ENCODE assay signal across 15 cellular contexts in the genomic region with DNA sequence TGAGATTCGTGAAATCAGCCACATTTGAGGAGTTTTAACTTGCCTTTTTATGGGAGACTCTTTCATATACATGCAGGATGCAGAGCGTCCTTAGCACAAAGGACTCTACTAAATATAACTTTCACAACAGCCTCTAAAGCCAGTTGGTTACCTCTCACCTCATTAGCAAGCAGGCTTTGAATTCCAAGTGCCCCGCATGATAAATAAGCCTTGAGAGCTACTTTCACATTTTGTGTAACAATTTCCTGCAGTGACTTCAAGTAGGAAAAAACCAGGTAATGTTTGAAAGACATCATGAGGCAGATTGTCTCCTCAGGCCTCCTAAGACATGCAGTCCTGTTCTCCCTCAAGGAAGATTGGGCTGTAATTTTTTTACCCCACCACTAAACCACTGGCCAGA. TPM values are rescaled to one million over a fixed set of nuclear protein-coding genes. Genes with fewer than 3 reads are reported as not detected.
A peak's percentile ranks its signal among the peaks of the same experiment; 100 is the strongest.
DNase-seq lines count a peak whose midpoint lies in the region; ATAC-seq and TF ChIP-seq lines count a peak whose summit lies in the region.
"Had no signal": no experiment of that assay in that cellular context is flagged by ENCODE, and none has a peak within 500 bp of the region (broad histone marks: within the 10 kb centered on the region; RNA-seq: fewer than 3 reads in every experiment).

No MANE protein-coding gene starts in this region.

- no peak for TF ChIP-seq POLR2A in IMR-90 (IDR thresholded peaks at IDR 0.05; ENCODE audit: low read depth, low read length)

- no peak overlapping the region for H2BK15ac ChIP-seq in IMR-90 (ENCODE audit: low read depth, low read length)

- no peak overlapping the region for H3K56ac ChIP-seq in IMR-90 (ENCODE audit: extremely low read depth, insufficient read depth, low read length)

- H3K4me1 ChIP-seq in IMR-90 (ENCODE audit: control insufficient read depth, insufficient read depth, low read length) (peaks cover 2% of the 10 kb centered on the region; the same call in 1 of the 2 replicates), left lung (peaks cover 11% of the 10 kb centered on the region in 2 donors), subcutaneous abdominal adipose tissue (ENCODE audit: control insufficient read depth in 5 of 5, insufficient read depth in 5 of 5, low read length in 5 of 5) (peaks cover 8 to 24% (median 18%) of the 10 kb centered on the region in 5 donors), Karpas-422 (ENCODE audit: low read length) (no peaks in the 10 kb centered on the region)
- H3K4me1 ChIP-seq: body of pancreas had no signal

- H4K8ac ChIP-seq in IMR-90 (ENCODE audit: low read depth in 2 of 2, low read length in 2 of 2) = no peak overlapping the region

- in situ Hi-C loops in IMR-90 (cut with MboI; ENCODE audit: low sequenced_read_pairs) = loop anchor here (10.0 kb wide), 1 partner anchor 230 kb away; no protein-coding TSS in a partner anchor

- H3K27ac ChIP-seq in IMR-90 (ENCODE audit: insufficient read depth, low read length) = no peak overlapping the region
- H3K27ac ChIP-seq in left lung = peak overlapping the region; percentile 7 to 82
- peak overlapping the region; percentile 80 for H3K27ac ChIP-seq in subcutaneous abdominal adipose tissue (ENCODE audit: low read depth, low read length)
- H3K27ac ChIP-seq in Karpas-422 (ENCODE audit: low read length) = no peak overlapping the region
- H3K27ac ChIP-seq: body of pancreas, psoas muscle, skin epidermis, suprapubic skin had no signal

- H3K9me1 ChIP-seq in IMR-90 (ENCODE audit: insufficient read depth, low read length) = no peaks in the 10 kb centered on the region

- H3K27me3 ChIP-seq in IMR-90 (ENCODE audit: control insufficient read depth, insufficient read depth, low read length) (no peaks in the 10 kb centered on the region), left lung (no peaks in the 10 kb centered on the region), subcutaneous abdominal adipose tissue (ENCODE audit: control insufficient read depth in 5 of 5, insufficient read depth in 4 of 5, low read length in 5 of 5) (no peaks in the 10 kb centered on the region), Karpas-422 (ENCODE audit: low read length) (no peaks in the 10 kb centered on the region)
- H3K27me3 ChIP-seq: body of pancreas, suprapubic skin had no signal

- intact Hi-C loops in IMR-90 (cut with micrococcal nuclease) = loop anchor here (1.0 to 5.0 kb wide), 3 partner anchors 137 to 234 kb away; a partner anchor contains a TSS
- intact Hi-C loops in Right ventricle myocardium superior (cut with DNase I) = no loop called here
- intact Hi-C loops in left lung (cut with DNase I) = loop anchor here in 1 of 2 donors (10.0 kb wide), 1 partner anchor 230 kb away; no protein-coding TSS in a partner anchor

- H3K9me3 ChIP-seq in IMR-90 (ENCODE audit: control insufficient read depth, insufficient read depth, low read length) (no peaks in the 10 kb centered on the region), left lung (no peaks in the 10 kb centered on the region), subcutaneous abdominal adipose tissue (ENCODE audit: control insufficient read depth in 5 of 5, low read length in 5 of 5) (no peaks in the 10 kb centered on the region), Karpas-422 (ENCODE audit: low read length) (no peaks in the 10 kb centered on the region)
- H3K9me3 ChIP-seq: body of pancreas, psoas muscle, suprapubic skin had no signal

- peak overlapping the region; percentile 13; the same call in 1 of the 2 replicates for H4K5ac ChIP-seq in IMR-90 (ENCODE audit: low read depth, low read length)

- no peak for ATAC-seq in IMR-90 (ENCODE audit: low read depth)
- ATAC-seq in Right ventricle myocardium superior (ENCODE audit: poor library complexity) = peak; percentile 82
- peak; percentile 84 for ATAC-seq in left lung
- ATAC-seq in GM21825 (IDR thresholded peaks at IDR 0.05; ENCODE audit: unreplicated experiment) = no peak
- no peak for ATAC-seq in HG02885 (IDR thresholded peaks at IDR 0.05; ENCODE audit: poor library complexity, unreplicated experiment)
- ATAC-seq: body of pancreas had no signal

- no peak overlapping the region for H3K4ac ChIP-seq in IMR-90 (ENCODE audit: low read depth, low read length)

- H2AK9ac ChIP-seq in IMR-90 (replicated peaks; ENCODE audit: low read depth, low read length, poor library complexity) = no peak overlapping the region

- DNase-seq in IMR-90 (no peak), Right ventricle myocardium superior (no peak), left lung (no peak), AML-193 (lab: John Stamatoyannopoulos, UW) (no peak), Karpas-422 (no peak)
- DNase-seq: activated B cell treated with CpG ODN at 0.5 μM for 24 hours; effector CD4-positive, alpha-beta T cell; NCI-H2029 treated with DMSO at 0.1 percent for 48 hours had no signal

- H3K79me1 ChIP-seq in IMR-90 (ENCODE audit: low read depth in 1 of 2, low read length in 2 of 2) = no peaks in the 10 kb centered on the region

- H2BK20ac ChIP-seq in IMR-90 (ENCODE audit: low read depth, low read length) = peak overlapping the region; percentile 39; the same call in 1 of the 2 replicates

- H2AFZ ChIP-seq in IMR-90 (replicated peaks; ENCODE audit: low read length, poor library complexity) = no peak overlapping the region
- no peak overlapping the region for H2AFZ ChIP-seq in Karpas-422 (ENCODE audit: low read length)

- no peak overlapping the region for H3K9ac ChIP-seq in IMR-90 (ENCODE audit: low read depth, low read length)
- H3K9ac ChIP-seq in subcutaneous abdominal adipose tissue (ENCODE audit: low read length in 5 of 5) = peak overlapping the region in 2 of 5 donors; percentile 34 to 42
- no peak overlapping the region for H3K9ac ChIP-seq in Karpas-422 (ENCODE audit: low read length)

- H2BK120ac ChIP-seq in IMR-90 (ENCODE audit: low read depth, low read length) = no peak overlapping the region; the same call in 1 of the 2 replicates

- H3K14ac ChIP-seq in IMR-90 (replicated peaks; ENCODE audit: low read depth, low read length) = no peak overlapping the region

- no peak overlapping the region for H3K23ac ChIP-seq in IMR-90 (ENCODE audit: low read depth, low read length)

- TF ChIP-seq CTCF in IMR-90 (conservative IDR thresholded peaks at IDR 0.05; ENCODE audit: low read depth, low read length) (no peak), left lung (IDR thresholded peaks at IDR 0.05) (no peak)

- no TSS peak for BruUV-seq in IMR-90 (replicated peaks; lab: Mats Ljungman, UMichigan)

- H4K91ac ChIP-seq in IMR-90 (ENCODE audit: insufficient read depth, low read depth, low read length) = no peak overlapping the region

- no peaks in the 10 kb centered on the region for H4K20me1 ChIP-seq in IMR-90 (ENCODE audit: insufficient read depth, low read length)
- peaks cover 7% of the 10 kb centered on the region; the same call in 1 of the 2 replicates for H4K20me1 ChIP-seq in Karpas-422 (ENCODE audit: insufficient read depth, low read depth, low read length)

- H3K79me2 ChIP-seq in Karpas-422 (ENCODE audit: low read length) = no peaks in the 10 kb centered on the region

- H3K18ac ChIP-seq in IMR-90 (ENCODE audit: low read depth, low read length) = peak overlapping the region; percentile 14; the same call in 1 of the 2 replicates

- POLR2A ChIA-PET in IMR-90 (lab: Charles Lee; ENCODE audit: unreplicated experiment) = no interaction called here

- CTCF ChIA-PET in IMR-90 (lab: Yijun Ruan, JAX) = interaction anchor here (0.6 to 1.8 kb wide), 7 partner anchors 18 to 233 kb away, joined by 3 to 6 read pairs (median 3); no protein-coding TSS in a partner anchor

- WGBS in IMR-90 (ENCODE audit: extremely low coverage in 2 of 2, insufficient read length in 1 of 2), 2 experiments = no CpG with 5 or more reads among the region's 3 CpGs

- H3K36me3 ChIP-seq in IMR-90 (ENCODE audit: control insufficient read depth, insufficient read depth, low read length) (no peaks in the 10 kb centered on the region), left lung (no peaks in the 10 kb centered on the region), subcutaneous abdominal adipose tissue (ENCODE audit: control insufficient read depth in 5 of 5, insufficient read depth in 5 of 5, low read length in 5 of 5) (no peaks in the 10 kb centered on the region), Karpas-422 (ENCODE audit: insufficient read depth, low read length) (no peaks in the 10 kb centered on the region)
- H3K36me3 ChIP-seq: suprapubic skin had no signal

- TF ChIP-seq RAD21 in IMR-90 (IDR thresholded peaks at IDR 0.05; ENCODE audit: low read length) = no peak

- dilution Hi-C loops in IMR-90 (cut with HindIII; ENCODE audit: low sequenced_read_pairs, unreplicated experiment) = no loop called here

- peak overlapping the region; percentile 10; the same call in 1 of the 2 replicates for H3K4me2 ChIP-seq in IMR-90 (ENCODE audit: low read depth, low read length)
- no peak overlapping the region for H3K4me2 ChIP-seq in Karpas-422 (ENCODE audit: low read depth, low read length, poor library complexity, severe bottlenecking)

- no peaks in the 10 kb centered on the region for H3K9me2 ChIP-seq in Karpas-422 (replicated peaks; ENCODE audit: insufficient read depth, low read length)

- H2BK5ac ChIP-seq in IMR-90 (ENCODE audit: low read depth, low read length, poor library complexity, severe bottlenecking) = no peak overlapping the region

- no peak overlapping the region; the same call in 1 of the 2 replicates for H2AK5ac ChIP-seq in IMR-90 (ENCODE audit: low read depth, low read length)

- H3K4me3 ChIP-seq in IMR-90 (ENCODE audit: insufficient read depth, low read depth, low read length) (no peak overlapping the region), left lung (no peak overlapping the region), subcutaneous abdominal adipose tissue (ENCODE audit: low read depth in 1 of 5, low read length in 5 of 5) (peak overlapping the region in 3 of 5 donors; percentile 33 to 52 (median 36)), Karpas-422 (ENCODE audit: low read length) (no peak overlapping the region)
- H3K4me3 ChIP-seq: body of pancreas, psoas muscle, skin epidermis, suprapubic skin had no signal

TF ChIP-seq in IMR-90, 13 proteins besides CTCF, POLR2A, EP300 and RAD21:
- TF ChIP-seq RFX5 (IDR thresholded peaks at IDR 0.05; ENCODE audit: low read depth, low read length) = no peak
- no peak for TF ChIP-seq MAFK (IDR thresholded peaks at IDR 0.05; ENCODE audit: low read depth, low read length)
- no peak for TF ChIP-seq SMC3 (IDR thresholded peaks at IDR 0.05; ENCODE audit: low read depth, low read length)
- no peak for TF ChIP-seq MAZ (IDR thresholded peaks at IDR 0.05; ENCODE audit: borderline replicate concordance, low read depth, low read length)
- no peak for TF ChIP-seq CEBPB (IDR thresholded peaks at IDR 0.05; ENCODE audit: low read depth, low read length)
- TF ChIP-seq CHD1 (IDR thresholded peaks at IDR 0.05; ENCODE audit: low read depth, low read length) = no peak
TF ChIP-seq in IMR-90: peak in this region for 0.

RNA-seq across cellular contexts. Expression of a gene that starts 50.5 kb away (rescaled TPM):
- total RNA-seq in IMR-90 (2012; rRNA removed) (0.90 and 2.5 TPM in 2 replicates), Right ventricle myocardium superior (17.7 TPM), left lung (10 to 100 TPM; 11.9 to 16.2 TPM)
- polyA plus RNA-seq in IMR-90 (2012; rRNA removed) = 1.5 and 2.8 TPM in 2 replicates
- polyA plus RNA-seq in IMR-90 (2012; cell fraction: cytosol; rRNA removed) = 0.37 and 1.1 TPM in 2 replicates
- 3.3 and 7.7 TPM in 2 replicates for polyA plus RNA-seq in IMR-90 (2012; cell fraction: nucleus; rRNA removed; ENCODE audit: low replicate concordance)
- total RNA-seq in Karpas-422 (2014; rRNA removed; shearing (Covaris generic); ENCODE audit: low replicate concordance) = 7.0 and 8.2 TPM in 2 replicates

Comparison
In these comparisons a context has a peak if more than half of its experiments do, and no peak if none do; other contexts are left out.
1. ATAC-seq: peak in Right ventricle myocardium superior (single experiment) and left lung (single experiment); none in IMR-90 (single experiment), GM21825 (single experiment) and HG02885 (single experiment).
2. H3K27ac ChIP-seq: peak in left lung (2 of 2) and subcutaneous abdominal adipose tissue (single experiment); none in IMR-90 (single experiment) and Karpas-422 (single experiment).
3. H3K4me3 ChIP-seq: peak in subcutaneous abdominal adipose tissue (3 of 5); none in IMR-90 (single experiment), left lung (0 of 2) and Karpas-422 (single experiment).